In the genomic region with DNA sequence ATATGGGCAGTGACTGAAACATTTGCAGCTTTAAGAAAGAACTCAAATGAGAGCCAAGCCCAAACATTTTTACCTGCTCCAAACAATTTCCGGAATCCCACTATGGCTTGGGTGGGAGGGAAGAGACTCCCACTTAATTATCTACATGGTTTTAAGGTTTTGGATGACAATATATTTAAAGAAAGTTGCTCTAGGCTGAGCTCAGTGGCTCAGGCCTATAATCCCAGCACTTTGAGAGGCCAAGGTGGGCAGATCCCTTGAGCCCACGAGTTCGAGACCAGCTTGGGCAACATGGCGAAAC, we compare ENCODE assay signal across 32 cellular contexts.
"Had no signal": no experiment of that assay in that cellular context is flagged by ENCODE, and none has a peak within 500 bp of the region (broad histone marks: within the 10 kb centered on the region; RNA-seq: fewer than 3 reads in every experiment).

No MANE protein-coding gene starts in this region.

- H3K27ac Mint-ChIP-seq: activated CD8-positive, alpha-beta T cell treated with anti-CD3 and anti-CD28 coated beads for 36 hours; activated naive CD8-positive, alpha-beta T cell treated with anti-CD3 and anti-CD28 coated beads for 36 hours; activated T-cell treated with anti-CD3 and anti-CD28 coated beads, Interleukin-2, amount 50 U/mL, for 72 hours; activated T-helper 17 cell treated with anti-CD3 and anti-CD28 coated beads, Interleukin-2, amount 50 U/mL, for 72 hours had no signal

- H3K9ac ChIP-seq: KMS-11 had no signal

- ATAC-seq: Panc1 had no signal

- H3K27ac ChIP-seq: brain microvascular endothelial cell, KMS-11, VCaP had no signal

- H3K9me3 Mint-ChIP-seq: activated CD8-positive, alpha-beta T cell treated with anti-CD3 and anti-CD28 coated beads for 36 hours; activated naive CD8-positive, alpha-beta T cell treated with anti-CD3 and anti-CD28 coated beads for 36 hours; activated T-cell treated with anti-CD3 and anti-CD28 coated beads, Interleukin-2, amount 50 U/mL, for 72 hours; activated T-helper 17 cell treated with anti-CD3 and anti-CD28 coated beads, Interleukin-2, amount 50 U/mL, for 72 hours had no signal

- DNase-seq: activated CD4-positive, alpha-beta T cell treated with anti-CD3 and anti-CD28 coated beads for 1 hour; activated CD4-positive, alpha-beta T cell treated with anti-CD3 and anti-CD28 coated beads for 48 hours; activated CD4-positive, CD25-positive, alpha-beta regulatory T cell; activated CD8-positive, alpha-beta T cell treated with anti-CD3 and anti-CD28 coated beads for 36 hours; activated effector memory CD4-positive, alpha-beta T cell treated with anti-CD3 and anti-CD28 coated beads, Interleukin-2, amount 50 U/mL, for 16 hours; activated naive CD4-positive, alpha-beta T cell; activated naive CD4-positive, alpha-beta T cell treated with anti-CD3 and anti-CD28 coated beads, Interleukin-2, amount 50 U/mL, for 16 hours; activated naive CD8-positive, alpha-beta T cell treated with anti-CD3 and anti-CD28 coated beads for 36 hours; activated T-cell treated with anti-CD3 and anti-CD28 coated beads, Interleukin-2, amount 50 U/mL, for 1 hour; activated T-cell treated with anti-CD3 and anti-CD28 coated beads, Interleukin-2, amount 50 U/mL, for 72 hours; amniotic stem cell; aorta; brain microvascular endothelial cell; central memory CD4-positive, alpha-beta T cell; NCI-H1092 treated with DMSO at 0.1 percent for 48 hours; NCI-H1417; NCI-H146; NCI-H187 treated with DMSO at 0.1 percent for 48 hours; NCI-H2081; NCI-H2171 treated with DMSO at 0.1 percent for 48 hours; NCI-H2227 treated with DMSO at 0.1 percent for 48 hours; NCI-H446 treated with DMSO at 0.1 percent for 48 hours; NCI-H524 treated with DMSO at 0.1 percent for 48 hours; Right ventricle myocardium superior; SW 1271; T-helper 1 cell; T-helper 2 cell; T-helper 9 cell had no signal

- H3K4me3 Mint-ChIP-seq: activated CD8-positive, alpha-beta T cell treated with anti-CD3 and anti-CD28 coated beads for 36 hours; activated naive CD8-positive, alpha-beta T cell treated with anti-CD3 and anti-CD28 coated beads for 36 hours; activated T-helper 17 cell treated with anti-CD3 and anti-CD28 coated beads, Interleukin-2, amount 50 U/mL, for 72 hours had no signal

- H3K27me3 ChIP-seq: brain microvascular endothelial cell had no signal

- H3K36me3 ChIP-seq: brain microvascular endothelial cell had no signal

- H3K36me3 Mint-ChIP-seq: activated naive CD8-positive, alpha-beta T cell treated with anti-CD3 and anti-CD28 coated beads for 36 hours had no signal
